Comparison of ENCODE assay signal across 1 cellular context in genomic region chr1:32426489-32427255, GRCh38.
TF ChIP-seq lines count a peak whose summit lies in the region.

No MANE protein-coding gene starts in this region.

TF ChIP-seq in GM12878, 131 proteins besides CTCF, POLR2A, EP300 and RAD21:
- TF ChIP-seq RUNX3 (IDR thresholded peaks at IDR 0.05; ENCODE audit: low read length) (no peak), ZNF207 (IDR thresholded peaks at IDR 0.05; ENCODE audit: borderline replicate concordance) (no peak), WRNIP1 (IDR thresholded peaks at IDR 0.05; ENCODE audit: borderline replicate concordance, low read depth, low read length) (no peak), BHLHE40 (IDR thresholded peaks at IDR 0.05; ENCODE audit: borderline replicate concordance in 1 of 2, low read depth in 2 of 2, low read length in 1 of 2) (no peak), JUND (IDR thresholded peaks at IDR 0.05; ENCODE audit: low read depth, low read length) (no peak), HDAC2 (IDR thresholded peaks at IDR 0.05) (no peak), ZBTB40 (IDR thresholded peaks at IDR 0.05; ENCODE audit: borderline replicate concordance) (no peak), KDM1A (IDR thresholded peaks at IDR 0.05; ENCODE audit: borderline replicate concordance) (no peak), MLLT1 (IDR thresholded peaks at IDR 0.05) (no peak), IKZF1 (conservative IDR thresholded peaks at IDR 0.05) (no peak), SUZ12 (IDR thresholded peaks at IDR 0.05; ENCODE audit: unreplicated experiment) (no peak), SREBF2 (IDR thresholded peaks at IDR 0.05; ENCODE audit: low read length) (no peak), CUX1 (IDR thresholded peaks at IDR 0.05; ENCODE audit: insufficient replicate concordance, low read depth, low read length) (no peak), CREB1 (IDR thresholded peaks at IDR 0.05; ENCODE audit: low read depth) (no peak), POLR2AphosphoS5 (IDR thresholded peaks at IDR 0.05; ENCODE audit: low read length) (no peak)
- TF ChIP-seq, protein P1, sequence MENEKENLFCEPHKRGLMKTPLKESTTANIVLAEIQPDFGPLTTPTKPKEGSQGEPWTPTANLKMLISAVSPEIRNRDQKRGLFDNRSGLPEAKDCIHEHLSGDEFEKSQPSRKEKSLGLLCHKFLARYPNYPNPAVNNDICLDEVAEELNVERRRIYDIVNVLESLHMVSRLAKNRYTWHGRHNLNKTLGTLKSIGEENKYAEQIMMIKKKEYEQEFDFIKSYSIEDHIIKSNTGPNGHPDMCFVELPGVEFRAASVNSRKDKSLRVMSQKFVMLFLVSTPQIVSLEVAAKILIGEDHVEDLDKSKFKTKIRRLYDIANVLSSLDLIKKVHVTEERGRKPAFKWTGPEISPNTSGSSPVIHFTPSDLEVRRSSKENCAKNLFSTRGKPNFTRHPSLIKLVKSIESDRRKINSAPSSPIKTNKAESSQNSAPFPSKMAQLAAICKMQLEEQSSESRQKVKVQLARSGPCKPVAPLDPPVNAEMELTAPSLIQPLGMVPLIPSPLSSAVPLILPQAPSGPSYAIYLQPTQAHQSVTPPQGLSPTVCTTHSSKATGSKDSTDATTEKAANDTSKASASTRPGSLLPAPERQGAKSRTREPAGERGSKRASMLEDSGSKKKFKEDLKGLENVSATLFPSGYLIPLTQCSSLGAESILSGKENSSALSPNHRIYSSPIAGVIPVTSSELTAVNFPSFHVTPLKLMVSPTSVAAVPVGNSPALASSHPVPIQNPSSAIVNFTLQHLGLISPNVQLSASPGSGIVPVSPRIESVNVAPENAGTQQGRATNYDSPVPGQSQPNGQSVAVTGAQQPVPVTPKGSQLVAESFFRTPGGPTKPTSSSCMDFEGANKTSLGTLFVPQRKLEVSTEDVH (IDR thresholded peaks at IDR 0.05; ENCODE audit: low read depth, partially characterized antibody), result no peak
- TF ChIP-seq, protein P2, sequence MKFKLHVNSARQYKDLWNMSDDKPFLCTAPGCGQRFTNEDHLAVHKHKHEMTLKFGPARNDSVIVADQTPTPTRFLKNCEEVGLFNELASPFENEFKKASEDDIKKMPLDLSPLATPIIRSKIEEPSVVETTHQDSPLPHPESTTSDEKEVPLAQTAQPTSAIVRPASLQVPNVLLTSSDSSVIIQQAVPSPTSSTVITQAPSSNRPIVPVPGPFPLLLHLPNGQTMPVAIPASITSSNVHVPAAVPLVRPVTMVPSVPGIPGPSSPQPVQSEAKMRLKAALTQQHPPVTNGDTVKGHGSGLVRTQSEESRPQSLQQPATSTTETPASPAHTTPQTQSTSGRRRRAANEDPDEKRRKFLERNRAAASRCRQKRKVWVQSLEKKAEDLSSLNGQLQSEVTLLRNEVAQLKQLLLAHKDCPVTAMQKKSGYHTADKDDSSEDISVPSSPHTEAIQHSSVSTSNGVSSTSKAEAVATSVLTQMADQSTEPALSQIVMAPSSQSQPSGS (IDR thresholded peaks at IDR 0.05; ENCODE audit: low read length), result no peak
TF ChIP-seq in GM12878: peak in this region for 0.
